Comparison of ENCODE assay signal across 8 cellular contexts in genomic region chrX:155334486-155335316, GRCh38. TPM values are rescaled to one million over a fixed set of nuclear protein-coding genes. Genes with fewer than 3 reads are reported as not detected.
DNase-seq lines count a peak whose midpoint lies in the region; ATAC-seq and TF ChIP-seq lines count a peak whose summit lies in the region.

Gene CLIC2 (minus strand): TSS chrX:155334614. CDS start chrX:155334427, 187 bp downstream.

- ATAC-seq in HG03196 (IDR thresholded peaks at IDR 0.05; ENCODE audit: unreplicated experiment), result peak; percentile 61
- ATAC-seq in activated T-helper 17 cell treated with anti-CD3 and anti-CD28 coated beads, Interleukin-2, amount 50 U/mL, for 72 hours (replicated peaks), result peak; percentile 40
- peak; percentile 56 for ATAC-seq in left colon

- H3K4me1 Mint-ChIP-seq in activated T-helper 17 cell treated with anti-CD3 and anti-CD28 coated beads, Interleukin-2, amount 50 U/mL, for 72 hours, result no peaks in the 10 kb centered on the region

- TF ChIP-seq CTCF in GM12865 (IDR thresholded peaks at IDR 0.05; ENCODE audit: insufficient read depth, low read depth, low read length, missing control alignments), result no peak

- no peaks in the 10 kb centered on the region for H3K9me3 Mint-ChIP-seq in activated T-helper 17 cell treated with anti-CD3 and anti-CD28 coated beads, Interleukin-2, amount 50 U/mL, for 72 hours

- H3K27me3 Mint-ChIP-seq in activated T-helper 17 cell treated with anti-CD3 and anti-CD28 coated beads, Interleukin-2, amount 50 U/mL, for 72 hours, result no peaks in the 10 kb centered on the region

- no peaks in the 10 kb centered on the region for H3K36me3 Mint-ChIP-seq in activated T-helper 17 cell treated with anti-CD3 and anti-CD28 coated beads, Interleukin-2, amount 50 U/mL, for 72 hours (ENCODE audit: low read depth)

- H3K4me3 ChIP-seq in GM12865 (ENCODE audit: low read depth, low read length), result peak within 1 kb of the TSS; percentile 32

- DNase-seq in GM12865 (ENCODE audit: low read depth) (peak; percentile 57), left colon (peak; percentile 19 to 33), T-helper 9 cell (no peak), T1000 (lab: John Stamatoyannopoulos, UW) (no peak), COLO829 (ENCODE audit: low spot score) (no peak)
- no peak for DNase-seq in NK-92 treated with Interleukin-12 subunit alpha and Interleukin-12 subunit beta, amount 100 ng/mL, for 24 hours (lab: John Stamatoyannopoulos, UW)

- no peak within 1 kb of the TSS for H3K4me3 Mint-ChIP-seq in activated T-helper 17 cell treated with anti-CD3 and anti-CD28 coated beads, Interleukin-2, amount 50 U/mL, for 72 hours

- intact Hi-C loops in left colon (cut with DNase I, micrococcal nuclease), result no loop called here

- H3K27ac Mint-ChIP-seq in activated T-helper 17 cell treated with anti-CD3 and anti-CD28 coated beads, Interleukin-2, amount 50 U/mL, for 72 hours, result no peak within 1 kb of the TSS

RNA-seq across cellular contexts. Expression of gene CLIC2, which starts in this region (rescaled TPM):
- under 1 TPM in 1 of 2 donors, not detected in 1; 0.74 TPM for total RNA-seq in activated T-helper 17 cell treated with anti-CD3 and anti-CD28 coated beads, Interleukin-2, amount 50 U/mL, for 72 hours
- 1 to 10 TPM; 3.5 to 6.7 TPM for total RNA-seq in left colon

Comparison
In these comparisons a context has a peak if more than half of its experiments do, and no peak if none do; other contexts are left out.
1. Peak in ATAC-seq in activated T-helper 17 cell treated with anti-CD3 and anti-CD28 coated beads, Interleukin-2, amount 50 U/mL, for 72 hours; RNA of the gene not detected or under 1 TPM.
2. DNase-seq: peak in GM12865 (single experiment) and left colon (2 of 2); none in NK-92 treated with Interleukin-12 subunit alpha and Interleukin-12 subunit beta, amount 100 ng/mL, for 24 hours (single experiment), T-helper 9 cell (single experiment), T1000 (single experiment) and COLO829 (single experiment).
3. Peak in every context shown above with its lines, with median percentiles within 50 percentile points of each other: ATAC-seq.